8 cellular contexts compared by ENCODE assay signal in the genomic region with DNA sequence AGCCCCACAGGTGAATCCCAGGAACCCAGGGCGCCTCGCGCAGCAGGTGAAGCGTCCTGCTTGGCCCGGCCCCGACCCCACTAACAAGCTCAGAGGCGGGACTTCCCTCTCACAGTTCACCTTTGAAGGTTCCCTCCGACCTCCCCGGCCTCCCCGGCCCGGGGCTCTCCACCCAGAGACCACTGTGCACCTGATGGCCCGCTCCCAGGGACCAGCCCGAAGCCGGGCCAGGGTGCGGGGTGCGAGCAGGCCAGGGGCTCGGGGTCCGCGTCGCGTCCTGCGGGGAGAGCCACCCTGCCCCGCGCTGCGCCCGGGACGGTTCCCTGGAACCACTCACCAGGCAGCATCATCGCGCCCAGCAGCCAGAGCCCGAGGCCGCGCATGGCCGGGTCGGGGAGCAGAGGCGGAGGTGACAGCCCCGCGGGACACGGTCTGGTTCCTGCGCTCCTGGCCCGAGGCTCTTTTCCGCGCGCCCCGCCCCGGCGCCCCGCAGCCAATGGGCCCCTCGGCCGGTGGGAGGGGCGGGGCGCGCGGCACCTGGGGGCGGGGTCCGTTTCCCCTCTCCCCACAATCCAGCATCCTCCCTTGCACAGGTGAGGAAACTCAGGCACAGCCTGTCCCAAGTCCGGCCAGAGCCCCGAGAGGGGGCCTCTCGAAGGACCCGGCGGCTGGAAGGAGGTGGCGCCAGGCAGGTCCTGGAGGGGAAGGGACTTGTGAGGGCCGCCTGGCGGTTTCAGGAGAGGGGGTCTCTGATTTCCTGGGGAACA. TPM values are rescaled to one million over a fixed set of nuclear protein-coding genes. Genes with fewer than 3 reads are reported as not detected.
A peak's percentile ranks its signal among the peaks of the same experiment; 100 is the strongest.
DNase-seq lines count a peak whose midpoint lies in the region; ATAC-seq and TF ChIP-seq lines count a peak whose summit lies in the region.

A gene (minus strand): TSS at position 434 of the 767 bp plus-strand sequence. CDS start 51 bp downstream, at position 383.

- peaks cover 9% of the 10 kb centered on the region for H3K27me3 ChIP-seq in IMR-90 (ENCODE audit: control insufficient read depth, insufficient read depth, low read length)
- peaks cover 0 to 31% (median 20%) of the 10 kb centered on the region in 9 donors for H3K27me3 ChIP-seq in heart left ventricle

- TF ChIP-seq CTCF in Calu3 (IDR thresholded peaks at IDR 0.05; ENCODE audit: unreplicated experiment) (no peak), IMR-90 (conservative IDR thresholded peaks at IDR 0.05; ENCODE audit: low read depth, low read length) (no peak), heart left ventricle (IDR thresholded peaks at IDR 0.05) (no peak)

- H3K23ac ChIP-seq in IMR-90 (ENCODE audit: low read depth, low read length) = no peak within 1 kb of the TSS

- H2AK9ac ChIP-seq in IMR-90 (replicated peaks; ENCODE audit: low read depth, low read length, poor library complexity) = peak within 1 kb of the TSS; percentile 55

- H3K9me3 ChIP-seq in IMR-90 (ENCODE audit: control insufficient read depth, insufficient read depth, low read length) (no peaks in the 10 kb centered on the region), heart left ventricle (no peaks in the 10 kb centered on the region)

- 0 out of 2 replicates have a peak, but pooled peaks cover 4% of the 10 kb centered on the region for H3K9me1 ChIP-seq in IMR-90 (ENCODE audit: insufficient read depth, low read length)

- peaks cover 34% of the 10 kb centered on the region for H3K36me3 Mint-ChIP-seq in Calu3 (ENCODE audit: insufficient read depth, unreplicated experiment)

- no peak within 1 kb of the TSS for H4K91ac ChIP-seq in IMR-90 (ENCODE audit: insufficient read depth, low read depth, low read length)

- peak within 1 kb of the TSS; percentile 64 for H3K4me3 Mint-ChIP-seq in Calu3 (ENCODE audit: low read depth, unreplicated experiment)

- no peak within 1 kb of the TSS for H2BK15ac ChIP-seq in IMR-90 (ENCODE audit: low read depth, low read length)

- H3K79me1 ChIP-seq in IMR-90 (ENCODE audit: low read depth in 1 of 2, low read length in 2 of 2) = peaks cover 0 to 3% of the 10 kb centered on the region in 2 experiments; a peak in 1 of 4 replicates

- H2BK5ac ChIP-seq in IMR-90 (ENCODE audit: low read depth, low read length, poor library complexity, severe bottlenecking) = no peak within 1 kb of the TSS

- TF ChIP-seq POLR2A in IMR-90 (IDR thresholded peaks at IDR 0.05; ENCODE audit: low read depth, low read length) = no peak
- TF ChIP-seq POLR2A in heart left ventricle (IDR thresholded peaks at IDR 0.05) = no peak

- H2AFZ ChIP-seq in IMR-90 (replicated peaks; ENCODE audit: low read length, poor library complexity) = peak within 1 kb of the TSS; percentile 82

- H3K36me3 ChIP-seq in IMR-90 (ENCODE audit: control insufficient read depth, insufficient read depth, low read length) = peaks cover 19% of the 10 kb centered on the region
- H3K36me3 ChIP-seq in heart left ventricle = peaks cover 0 to 34% (median 19%) of the 10 kb centered on the region in 9 donors

- peaks cover 10% of the 10 kb centered on the region for H3K4me1 Mint-ChIP-seq in Calu3 (ENCODE audit: low read depth, unreplicated experiment)

- no peaks in the 10 kb centered on the region for H3K9me3 Mint-ChIP-seq in Calu3 (ENCODE audit: low read depth, unreplicated experiment)

- WGBS in IMR-90 (ENCODE audit: extremely low coverage in 2 of 2, insufficient read length in 1 of 2), 2 experiments = 6% methylated on average over 19 of the region's 63 CpGs; no CpG with 5 or more reads in 1 of the 2 experiments
- WGBS in heart left ventricle, 4 donors = 3 to 14% (median 9%) methylated on average over 22 to 63 of the region's 63 CpGs

- H4K8ac ChIP-seq in IMR-90 (ENCODE audit: low read depth in 2 of 2, low read length in 2 of 2) = no peak within 1 kb of the TSS

- peak; percentile 43 for ATAC-seq in GM21360 (IDR thresholded peaks at IDR 0.05; ENCODE audit: unreplicated experiment)
- ATAC-seq in IMR-90 (ENCODE audit: low read depth) = peak; percentile 52
- ATAC-seq in heart left ventricle = peak in 2 of 4 donors; percentile 8 to 42

- no peak within 1 kb of the TSS for H3K56ac ChIP-seq in IMR-90 (ENCODE audit: extremely low read depth, insufficient read depth, low read length)

- no peak within 1 kb of the TSS for H3K27ac ChIP-seq in IMR-90 (ENCODE audit: insufficient read depth, low read length)
- peak within 1 kb of the TSS in 1 of 12 donors; percentile 81 for H3K27ac ChIP-seq in heart left ventricle

- 0 out of 2 replicates have a peak within 1 kb of the TSS, but pooled peaks have one; percentile 9 for H2AK5ac ChIP-seq in IMR-90 (ENCODE audit: low read depth, low read length)

- no peaks in the 10 kb centered on the region for H3K27me3 Mint-ChIP-seq in Calu3 (ENCODE audit: unreplicated experiment)

- H4K20me1 ChIP-seq in IMR-90 (ENCODE audit: insufficient read depth, low read length) = peaks cover 7% of the 10 kb centered on the region; the same call in 1 of the 2 replicates

- H3K4ac ChIP-seq in IMR-90 (ENCODE audit: low read depth, low read length) = no peak within 1 kb of the TSS

- POLR2A ChIA-PET in IMR-90 (lab: Charles Lee; ENCODE audit: unreplicated experiment) = no interaction called here

- H4K5ac ChIP-seq in IMR-90 (ENCODE audit: low read depth, low read length) = no peak within 1 kb of the TSS

- no TSS peak for BruUV-seq in Calu3 (replicated peaks; lab: Mats Ljungman, UMichigan)
- no TSS peak for BruUV-seq in IMR-90 (replicated peaks; lab: Mats Ljungman, UMichigan)

- TF ChIP-seq RAD21 in IMR-90 (IDR thresholded peaks at IDR 0.05; ENCODE audit: low read length) = no peak

- dilution Hi-C loops in IMR-90 (cut with HindIII; ENCODE audit: low sequenced_read_pairs, unreplicated experiment) = no loop called here

- H3K27ac Mint-ChIP-seq in Calu3 (ENCODE audit: unreplicated experiment) = no peak within 1 kb of the TSS

- no peak within 1 kb of the TSS for H3K4me3 ChIP-seq in IMR-90 (ENCODE audit: insufficient read depth, low read depth, low read length)
- H3K4me3 ChIP-seq in heart left ventricle = peak within 1 kb of the TSS in 9 of 12 donors; percentile 2 to 63 (median 28)

- CTCF ChIA-PET in Calu3 (lab: Charles Lee) (interaction anchor here (2.1 kb wide), 1 partner anchor 19 kb away, joined by 7 read pairs; no protein-coding TSS in a partner anchor), IMR-90 (lab: Yijun Ruan, JAX) (no interaction called here)

- intact Hi-C loops in Calu3 (cut with micrococcal nuclease; ENCODE audit: unreplicated experiment) = no loop called here
- intact Hi-C loops in IMR-90 (cut with micrococcal nuclease) = loop anchor here (1.0 kb wide), 1 partner anchor 14 kb away; no protein-coding TSS in a partner anchor
- intact Hi-C loops in heart left ventricle (cut with DNase I) = no loop called here

- no peak within 1 kb of the TSS for H3K9ac ChIP-seq in IMR-90 (ENCODE audit: low read depth, low read length)

- no peak within 1 kb of the TSS for H3K14ac ChIP-seq in IMR-90 (replicated peaks; ENCODE audit: low read depth, low read length)

- H2BK120ac ChIP-seq in IMR-90 (ENCODE audit: low read depth, low read length) = no peak within 1 kb of the TSS

- peak; percentile 74 for DNase-seq in Calu3
- DNase-seq in IMR-90 = no peak
- peak; percentile 75 for DNase-seq in activated T-cell treated with anti-CD3 and anti-CD28 coated beads for 48 hours (ENCODE audit: low read depth)
- DNase-seq in heart left ventricle = peak in 2 of 5 donors; percentile 52 to 82
- peak; percentile 45 to 62 for DNase-seq in stimulated activated CD4-positive, alpha-beta T cell treated with anti-CD3 and anti-CD28 coated beads, Interleukin-15, amount 100 ng/mL, for 1 hour (ENCODE audit: low read depth in 1 of 2, low spot score in 1 of 2)
- no peak for DNase-seq in NCI-H128 (lab: John Stamatoyannopoulos, UW; ENCODE audit: unreplicated experiment)
- DNase-seq in NCI-H2227 treated with DMSO at 0.1 percent for 48 hours (lab: John Stamatoyannopoulos, UW) = no peak

- no peak within 1 kb of the TSS for H2BK20ac ChIP-seq in IMR-90 (ENCODE audit: low read depth, low read length)

- in situ Hi-C loops in IMR-90 (cut with MboI; ENCODE audit: low sequenced_read_pairs) = no loop called here

- H3K4me2 ChIP-seq in IMR-90 (ENCODE audit: low read depth, low read length) = no peak within 1 kb of the TSS

- H3K18ac ChIP-seq in IMR-90 (ENCODE audit: low read depth, low read length) = no peak within 1 kb of the TSS

- H3K4me1 ChIP-seq in IMR-90 (ENCODE audit: control insufficient read depth, insufficient read depth, low read length) (peaks cover 10% of the 10 kb centered on the region), heart left ventricle (peaks cover 0 to 62% (median 8%) of the 10 kb centered on the region in 12 donors)

TF ChIP-seq in IMR-90, 13 proteins besides CTCF, POLR2A, EP300 and RAD21 (continues in another document):
- no peak for TF ChIP-seq BHLHE40 (IDR thresholded peaks at IDR 0.05; ENCODE audit: low read depth, low read length)
- TF ChIP-seq RCOR1 (IDR thresholded peaks at IDR 0.05; ENCODE audit: insufficient replicate concordance, low read length) = no peak
- TF ChIP-seq MAFK (IDR thresholded peaks at IDR 0.05; ENCODE audit: low read depth, low read length) = no peak
- no peak for TF ChIP-seq SMC3 (IDR thresholded peaks at IDR 0.05; ENCODE audit: low read depth, low read length)
- TF ChIP-seq RFX5 (IDR thresholded peaks at IDR 0.05; ENCODE audit: low read depth, low read length) = no peak
- TF ChIP-seq MXI1 (IDR thresholded peaks at IDR 0.05; ENCODE audit: borderline replicate concordance, low read depth, low read length) = no peak
- no peak for TF ChIP-seq CHD1 (IDR thresholded peaks at IDR 0.05; ENCODE audit: low read depth, low read length)
- TF ChIP-seq, protein P1, sequence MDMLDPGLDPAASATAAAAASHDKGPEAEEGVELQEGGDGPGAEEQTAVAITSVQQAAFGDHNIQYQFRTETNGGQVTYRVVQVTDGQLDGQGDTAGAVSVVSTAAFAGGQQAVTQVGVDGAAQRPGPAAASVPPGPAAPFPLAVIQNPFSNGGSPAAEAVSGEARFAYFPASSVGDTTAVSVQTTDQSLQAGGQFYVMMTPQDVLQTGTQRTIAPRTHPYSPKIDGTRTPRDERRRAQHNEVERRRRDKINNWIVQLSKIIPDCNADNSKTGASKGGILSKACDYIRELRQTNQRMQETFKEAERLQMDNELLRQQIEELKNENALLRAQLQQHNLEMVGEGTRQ (IDR thresholded peaks at IDR 0.05; ENCODE audit: low read depth, low read length) = no peak
- TF ChIP-seq MAZ (IDR thresholded peaks at IDR 0.05; ENCODE audit: borderline replicate concordance, low read depth, low read length) = no peak
- no peak for TF ChIP-seq CEBPB (IDR thresholded peaks at IDR 0.05; ENCODE audit: low read depth, low read length)
- TF ChIP-seq FOS (IDR thresholded peaks at IDR 0.05; ENCODE audit: low read depth, low read length) = no peak

RNA-seq across cellular contexts. Expression of the gene that starts here (rescaled TPM):
- total RNA-seq in Calu3 (2022) (40.4 and 54.4 TPM in 2 replicates), IMR-90 (2012; rRNA removed) (under 0.01 and 0.28 TPM in 2 replicates), heart left ventricle (10 to 100 TPM in 1 of 9 donors, 1 to 10 TPM in 8; 1.2 to 10.3 (median 2.6) TPM)
- polyA plus RNA-seq in IMR-90 (2012; rRNA removed) (0.74 and 0.90 TPM in 2 replicates), heart left ventricle (1 to 10 TPM in 1 of 2 donors, under 1 TPM in 1; 0.50 to 1.2 TPM)
- polyA plus RNA-seq in IMR-90 (2012; cell fraction: cytosol; rRNA removed) = 0.14 and 0.51 TPM in 2 replicates
- polyA plus RNA-seq in IMR-90 (2012; cell fraction: nucleus; rRNA removed; ENCODE audit: low replicate concordance) = 6.8 and 19.7 TPM in 2 replicates

Comparison
In these comparisons a context has a peak if more than half of its experiments do, and no peak if none do; other contexts are left out.
1. DNase-seq: peak in Calu3 (single experiment), activated T-cell treated with anti-CD3 and anti-CD28 coated beads for 48 hours (single experiment) and stimulated activated CD4-positive, alpha-beta T cell treated with anti-CD3 and anti-CD28 coated beads, Interleukin-15, amount 100 ng/mL, for 1 hour (2 of 2); none in IMR-90 (single experiment), NCI-H128 (single experiment) and NCI-H2227 treated with DMSO at 0.1 percent for 48 hours (single experiment).